17 cellular contexts compared by ENCODE assay signal in genomic region chr14:71576472-71576871, GRCh38.
DNase-seq lines count a peak whose midpoint lies in the region; ATAC-seq, FAIRE-seq and TF ChIP-seq lines count a peak whose summit lies in the region.
"Had no signal": no experiment of that assay in that cellular context is flagged by ENCODE, and none has a peak within 500 bp of the region (broad histone marks: within the 10 kb centered on the region; RNA-seq: fewer than 3 reads in every experiment).

No MANE protein-coding gene starts in this region.

- dilution Hi-C loops in endothelial cell of umbilical vein (cut with MboI; ENCODE audit: extremely low pct_ligation_motif_present, low sequenced_read_pairs), result no loop called here

- BruUV-seq in endothelial cell of umbilical vein (replicated peaks; lab: Mats Ljungman, UMichigan), result no TSS peak

- no peaks in the 10 kb centered on the region for H3K79me2 ChIP-seq in endothelial cell of umbilical vein (ENCODE audit: control insufficient read depth, insufficient read depth, low read length)

- no peaks in the 10 kb centered on the region for H4K20me1 ChIP-seq in endothelial cell of umbilical vein (replicated peaks; ENCODE audit: control insufficient read depth, extremely low read depth, insufficient read depth, low read length)

- no peak overlapping the region for H3K9ac ChIP-seq in endothelial cell of umbilical vein (replicated peaks; ENCODE audit: extremely low read depth, insufficient read depth, low read length)

- no peak overlapping the region for H3K4me2 ChIP-seq in endothelial cell of umbilical vein (ENCODE audit: insufficient read depth, low read length)

- no peak for DNase-seq in stimulated activated naive CD8-positive, alpha-beta T cell treated with anti-CD3 and anti-CD28 coated beads, Interleukin-15, amount 100 ng/mL, for 72 hours
- DNase-seq in SJSA1 (ENCODE audit: low read depth in 1 of 2, low spot score in 2 of 2) (no peak), endothelial cell of umbilical vein (ENCODE audit: low read depth, low spot score) (peak; percentile 49), gastrocnemius medialis (no peak), COR-L47 (lab: John Stamatoyannopoulos, UW) (no peak)
- no peak for DNase-seq in activated CD4-positive, CD25-positive, alpha-beta regulatory T cell (lab: John Stamatoyannopoulos, UW)
- DNase-seq: C1 segment of cervical spinal cord; CD4-positive, alpha-beta T cell; DMS79 had no signal

- in situ Hi-C loops in gastrocnemius medialis (cut with MboI; ENCODE audit: low sequenced_read_pairs in 4 of 4), result no loop called here

- H3K4me3 ChIP-seq in SJSA1 (no peak overlapping the region), endothelial cell of umbilical vein (replicated peaks in 1 of 3; ENCODE audit: insufficient read depth in 1 of 3, low read depth in 1 of 3, low read length in 3 of 3) (no peak overlapping the region), gastrocnemius medialis (no peak overlapping the region)
- H3K4me3 ChIP-seq: GM12878 had no signal

- peaks cover 9% of the 10 kb centered on the region for H3K36me3 Mint-ChIP-seq in stimulated activated naive CD8-positive, alpha-beta T cell treated with anti-CD3 and anti-CD28 coated beads, Interleukin-15, Interleukin-2, amounts not matched to agents 100 ng/mL and 50 ng/mL, for 24 hours (ENCODE audit: low read depth)

- H3K9me1 ChIP-seq in endothelial cell of umbilical vein (replicated peaks; ENCODE audit: control insufficient read depth, extremely low read depth, insufficient read depth, low read length), result no peaks in the 10 kb centered on the region

- TF ChIP-seq CTCF in endothelial cell of umbilical vein (IDR thresholded peaks at IDR 0.05; ENCODE audit: extremely low read depth in 1 of 2, insufficient read depth in 1 of 2, low read depth in 1 of 2, low read length in 2 of 2) (no peak), gastrocnemius medialis (IDR thresholded peaks at IDR 0.05 in 4 of 5, conservative IDR thresholded peaks at IDR 0.05 in 1 of 5) (no peak)

- H3K36me3 ChIP-seq in SJSA1 (no peaks in the 10 kb centered on the region), endothelial cell of umbilical vein (ENCODE audit: control insufficient read depth in 2 of 2, extremely low read depth in 1 of 2, insufficient read depth in 2 of 2, low read length in 2 of 2) (no peaks in the 10 kb centered on the region), gastrocnemius medialis (no peaks in the 10 kb centered on the region)

- POLR2A ChIA-PET in endothelial cell of umbilical vein (lab: Charles Lee), result no interaction called here

- no peak overlapping the region for H3K4me3 Mint-ChIP-seq in stimulated activated naive CD8-positive, alpha-beta T cell treated with anti-CD3 and anti-CD28 coated beads, Interleukin-15, Interleukin-2, amounts not matched to agents 100 ng/mL and 50 ng/mL, for 24 hours
- no peak overlapping the region for H3K4me3 Mint-ChIP-seq in stimulated activated naive CD8-positive, alpha-beta T cell treated with anti-CD3 and anti-CD28 coated beads, Interleukin-15, amount 100 ng/mL, for 72 hours
- H3K4me3 Mint-ChIP-seq: B cell; CD4-positive, alpha-beta T cell had no signal

- H3K4me1 ChIP-seq in SJSA1 (replicated peaks) (peaks cover 41% of the 10 kb centered on the region), endothelial cell of umbilical vein (ENCODE audit: control insufficient read depth, extremely low read depth, insufficient read depth, low read length) (peaks cover 3% of the 10 kb centered on the region), gastrocnemius medialis (no peaks in the 10 kb centered on the region)

- H3K4me1 Mint-ChIP-seq in stimulated activated naive CD8-positive, alpha-beta T cell treated with anti-CD3 and anti-CD28 coated beads, Interleukin-15, Interleukin-2, amounts not matched to agents 100 ng/mL and 50 ng/mL, for 24 hours (ENCODE audit: low read depth), result peaks cover 26% of the 10 kb centered on the region
- peaks cover 30% of the 10 kb centered on the region for H3K4me1 Mint-ChIP-seq in stimulated activated naive CD8-positive, alpha-beta T cell treated with anti-CD3 and anti-CD28 coated beads, Interleukin-15, amount 100 ng/mL, for 72 hours

- no peak for FAIRE-seq in endothelial cell of umbilical vein (lab: Jason Lieb, UNC)
- FAIRE-seq: A204.1, GM12878, GM18507, H54 had no signal

- H3K27ac ChIP-seq in SJSA1 (peak overlapping the region; percentile 58; the same call in 1 of the 2 replicates), endothelial cell of umbilical vein (ENCODE audit: insufficient read depth, low read depth, low read length) (no peak overlapping the region), gastrocnemius medialis (no peak overlapping the region)
- H3K27ac ChIP-seq: HL-60 had no signal

- CTCF ChIA-PET in endothelial cell of umbilical vein (lab: Charles Lee), result interaction anchor here (0.7 kb wide), 1 partner anchor 83 kb away, joined by 3 read pairs; no protein-coding TSS in a partner anchor

- H3K9me3 ChIP-seq in SJSA1 (replicated peaks) (no peaks in the 10 kb centered on the region), endothelial cell of umbilical vein (replicated peaks; ENCODE audit: control insufficient read depth, insufficient read depth, low read length) (no peaks in the 10 kb centered on the region), gastrocnemius medialis (no peaks in the 10 kb centered on the region)

- H3K27me3 Mint-ChIP-seq in stimulated activated naive CD8-positive, alpha-beta T cell treated with anti-CD3 and anti-CD28 coated beads, Interleukin-15, Interleukin-2, amounts not matched to agents 100 ng/mL and 50 ng/mL, for 24 hours, result no peaks in the 10 kb centered on the region
- no peaks in the 10 kb centered on the region for H3K27me3 Mint-ChIP-seq in stimulated activated naive CD8-positive, alpha-beta T cell treated with anti-CD3 and anti-CD28 coated beads, Interleukin-15, amount 100 ng/mL, for 72 hours
- H3K27me3 Mint-ChIP-seq: B cell; CD4-positive, alpha-beta T cell had no signal

- ATAC-seq in stimulated activated naive CD8-positive, alpha-beta T cell treated with anti-CD3 and anti-CD28 coated beads, Interleukin-15, amount 100 ng/mL, for 72 hours, result no peak
- ATAC-seq in gastrocnemius medialis, result no peak
- ATAC-seq: GM12878, HCT116 had no signal

- no peaks in the 10 kb centered on the region for H3K9me3 Mint-ChIP-seq in stimulated activated naive CD8-positive, alpha-beta T cell treated with anti-CD3 and anti-CD28 coated beads, Interleukin-15, Interleukin-2, amounts not matched to agents 100 ng/mL and 50 ng/mL, for 24 hours
- H3K9me3 Mint-ChIP-seq in stimulated activated naive CD8-positive, alpha-beta T cell treated with anti-CD3 and anti-CD28 coated beads, Interleukin-15, amount 100 ng/mL, for 72 hours, result no peaks in the 10 kb centered on the region
- H3K9me3 Mint-ChIP-seq: CD4-positive, alpha-beta T cell had no signal

- no peak overlapping the region for H2AFZ ChIP-seq in endothelial cell of umbilical vein (ENCODE audit: low read depth, low read length)

- TF ChIP-seq POLR2A in endothelial cell of umbilical vein (IDR thresholded peaks at IDR 0.05; ENCODE audit: low read depth, low read length) (no peak), gastrocnemius medialis (IDR thresholded peaks at IDR 0.05) (no peak)

- intact Hi-C loops in endothelial cell of umbilical vein (cut with micrococcal nuclease) (loop anchor here (5.0 kb wide), 1 partner anchor 254 kb away; the partner anchor contains the start of gene SIPA1L1), gastrocnemius medialis (cut with DNase I; ENCODE audit: low total_unique reads) (no loop called here)

- H3K27me3 ChIP-seq in SJSA1 (replicated peaks) (no peaks in the 10 kb centered on the region), endothelial cell of umbilical vein (ENCODE audit: control insufficient read depth in 2 of 2, insufficient read depth in 2 of 2, low read length in 2 of 2) (no peaks in the 10 kb centered on the region), gastrocnemius medialis (no peaks in the 10 kb centered on the region)

- peak overlapping the region; percentile 18 for H3K27ac Mint-ChIP-seq in stimulated activated naive CD8-positive, alpha-beta T cell treated with anti-CD3 and anti-CD28 coated beads, Interleukin-15, Interleukin-2, amounts not matched to agents 100 ng/mL and 50 ng/mL, for 24 hours
- H3K27ac Mint-ChIP-seq in stimulated activated naive CD8-positive, alpha-beta T cell treated with anti-CD3 and anti-CD28 coated beads, Interleukin-15, amount 100 ng/mL, for 72 hours, result no peak overlapping the region
- H3K27ac Mint-ChIP-seq: B cell; CD4-positive, alpha-beta T cell had no signal

TF ChIP-seq in endothelial cell of umbilical vein, 7 proteins besides CTCF, POLR2A, EP300 and RAD21:
- TF ChIP-seq POLR2AphosphoS5 (IDR thresholded peaks at IDR 0.05; ENCODE audit: insufficient read depth, low read depth, low read length), result no peak
- TF ChIP-seq MYC (IDR thresholded peaks at IDR 0.05; ENCODE audit: low read depth, low read length), result no peak
- no peak for TF ChIP-seq MAX (IDR thresholded peaks at IDR 0.05; ENCODE audit: insufficient read depth, insufficient read length)
- no peak for TF ChIP-seq FOS (IDR thresholded peaks at IDR 0.05; ENCODE audit: borderline replicate concordance, insufficient read depth, low read length)
- TF ChIP-seq EZH2 (IDR thresholded peaks at IDR 0.05; ENCODE audit: borderline replicate concordance, low read depth, low read length, severe bottlenecking), result no peak
- TF ChIP-seq GATA2 (IDR thresholded peaks at IDR 0.05; ENCODE audit: insufficient read depth, insufficient read length, low read depth, low read length), result no peak
- TF ChIP-seq JUN (IDR thresholded peaks at IDR 0.05; ENCODE audit: borderline replicate concordance, insufficient read depth, insufficient read length, low read depth), result no peak
